In genomic region chr9:38008168-38009034, GRCh38 we compare ENCODE assay signal across 1 cellular context.
TF ChIP-seq lines count a peak whose summit lies in the region.

No MANE protein-coding gene starts in this region.

TF ChIP-seq in HepG2, 621 proteins besides CTCF, POLR2A, EP300 and RAD21 (continued from another document and continues in another):
- TF ChIP-seq, protein P1, sequence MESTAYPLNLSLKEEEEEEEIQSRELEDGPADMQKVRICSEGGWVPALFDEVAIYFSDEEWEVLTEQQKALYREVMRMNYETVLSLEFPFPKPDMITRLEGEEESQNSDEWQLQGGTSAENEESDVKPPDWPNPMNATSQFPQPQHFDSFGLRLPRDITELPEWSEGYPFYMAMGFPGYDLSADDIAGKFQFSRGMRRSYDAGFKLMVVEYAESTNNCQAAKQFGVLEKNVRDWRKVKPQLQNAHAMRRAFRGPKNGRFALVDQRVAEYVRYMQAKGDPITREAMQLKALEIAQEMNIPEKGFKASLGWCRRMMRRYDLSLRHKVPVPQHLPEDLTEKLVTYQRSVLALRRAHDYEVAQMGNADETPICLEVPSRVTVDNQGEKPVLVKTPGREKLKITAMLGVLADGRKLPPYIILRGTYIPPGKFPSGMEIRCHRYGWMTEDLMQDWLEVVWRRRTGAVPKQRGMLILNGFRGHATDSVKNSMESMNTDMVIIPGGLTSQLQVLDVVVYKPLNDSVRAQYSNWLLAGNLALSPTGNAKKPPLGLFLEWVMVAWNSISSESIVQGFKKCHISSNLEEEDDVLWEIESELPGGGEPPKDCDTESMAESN (CRISPR knock-in tag; conservative IDR thresholded peaks at IDR 0.05), result 0 out of 2 replicates have a peak, but pooled peaks have one; percentile 42
- TF ChIP-seq ZNF749 (CRISPR knock-in tag; IDR thresholded peaks at IDR 0.05; ENCODE audit: borderline replicate concordance), result no peak
- TF ChIP-seq ZNF761 (CRISPR knock-in tag; conservative IDR thresholded peaks at IDR 0.05), result no peak
- TF ChIP-seq, protein P2, sequence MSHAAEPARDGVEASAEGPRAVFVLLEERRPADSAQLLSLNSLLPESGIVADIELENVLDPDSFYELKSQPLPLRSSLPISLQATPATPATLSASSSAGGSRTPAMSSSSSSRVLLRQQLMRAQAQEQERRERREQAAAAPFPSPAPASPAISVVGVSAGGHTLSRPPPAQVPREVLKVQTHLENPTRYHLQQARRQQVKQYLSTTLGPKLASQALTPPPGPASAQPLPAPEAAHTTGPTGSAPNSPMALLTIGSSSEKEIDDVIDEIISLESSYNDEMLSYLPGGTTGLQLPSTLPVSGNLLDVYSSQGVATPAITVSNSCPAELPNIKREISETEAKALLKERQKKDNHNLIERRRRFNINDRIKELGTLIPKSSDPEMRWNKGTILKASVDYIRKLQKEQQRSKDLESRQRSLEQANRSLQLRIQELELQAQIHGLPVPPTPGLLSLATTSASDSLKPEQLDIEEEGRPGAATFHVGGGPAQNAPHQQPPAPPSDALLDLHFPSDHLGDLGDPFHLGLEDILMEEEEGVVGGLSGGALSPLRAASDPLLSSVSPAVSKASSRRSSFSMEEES (CRISPR knock-in tag; IDR thresholded peaks at IDR 0.05), result 0 out of 2 replicates have a peak, but pooled peaks have one; percentile 30
- no peak for TF ChIP-seq MAFF (IDR thresholded peaks at IDR 0.05; ENCODE audit: low read depth, low read length)
- no peak for TF ChIP-seq GATA4 (IDR thresholded peaks at IDR 0.05; ENCODE audit: borderline replicate concordance, low read depth)
- TF ChIP-seq, protein P3, sequence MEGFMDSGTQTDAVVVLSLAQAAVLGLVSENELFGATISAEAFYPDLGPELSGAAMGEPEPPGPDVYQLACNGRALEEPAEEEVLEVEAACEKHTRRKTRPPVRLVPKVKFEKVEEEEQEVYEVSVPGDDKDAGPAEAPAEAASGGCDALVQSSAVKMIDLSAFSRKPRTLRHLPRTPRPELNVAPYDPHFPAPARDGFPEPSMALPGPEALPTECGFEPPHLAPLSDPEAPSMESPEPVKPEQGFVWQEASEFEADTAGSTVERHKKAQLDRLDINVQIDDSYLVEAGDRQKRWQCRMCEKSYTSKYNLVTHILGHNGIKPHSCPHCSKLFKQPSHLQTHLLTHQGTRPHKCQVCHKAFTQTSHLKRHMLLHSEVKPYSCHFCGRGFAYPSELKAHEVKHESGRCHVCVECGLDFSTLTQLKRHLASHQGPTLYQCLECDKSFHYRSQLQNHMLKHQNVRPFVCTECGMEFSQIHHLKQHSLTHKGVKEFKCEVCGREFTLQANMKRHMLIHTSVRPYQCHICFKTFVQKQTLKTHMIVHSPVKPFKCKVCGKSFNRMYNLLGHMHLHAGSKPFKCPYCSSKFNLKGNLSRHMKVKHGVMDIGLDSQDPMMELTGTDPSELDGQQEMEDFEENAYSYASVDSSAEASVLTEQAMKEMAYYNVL (CRISPR knock-in tag; IDR thresholded peaks at IDR 0.05; ENCODE audit: borderline replicate concordance), result no peak
- TF ChIP-seq HDAC6 (IDR thresholded peaks at IDR 0.05; ENCODE audit: low read depth, low read length), result no peak
- peak; percentile 39; the same call in 1 of the 2 replicates for TF ChIP-seq RERE (CRISPR knock-in tag; IDR thresholded peaks at IDR 0.05; ENCODE audit: low read depth)
- TF ChIP-seq, protein P4, sequence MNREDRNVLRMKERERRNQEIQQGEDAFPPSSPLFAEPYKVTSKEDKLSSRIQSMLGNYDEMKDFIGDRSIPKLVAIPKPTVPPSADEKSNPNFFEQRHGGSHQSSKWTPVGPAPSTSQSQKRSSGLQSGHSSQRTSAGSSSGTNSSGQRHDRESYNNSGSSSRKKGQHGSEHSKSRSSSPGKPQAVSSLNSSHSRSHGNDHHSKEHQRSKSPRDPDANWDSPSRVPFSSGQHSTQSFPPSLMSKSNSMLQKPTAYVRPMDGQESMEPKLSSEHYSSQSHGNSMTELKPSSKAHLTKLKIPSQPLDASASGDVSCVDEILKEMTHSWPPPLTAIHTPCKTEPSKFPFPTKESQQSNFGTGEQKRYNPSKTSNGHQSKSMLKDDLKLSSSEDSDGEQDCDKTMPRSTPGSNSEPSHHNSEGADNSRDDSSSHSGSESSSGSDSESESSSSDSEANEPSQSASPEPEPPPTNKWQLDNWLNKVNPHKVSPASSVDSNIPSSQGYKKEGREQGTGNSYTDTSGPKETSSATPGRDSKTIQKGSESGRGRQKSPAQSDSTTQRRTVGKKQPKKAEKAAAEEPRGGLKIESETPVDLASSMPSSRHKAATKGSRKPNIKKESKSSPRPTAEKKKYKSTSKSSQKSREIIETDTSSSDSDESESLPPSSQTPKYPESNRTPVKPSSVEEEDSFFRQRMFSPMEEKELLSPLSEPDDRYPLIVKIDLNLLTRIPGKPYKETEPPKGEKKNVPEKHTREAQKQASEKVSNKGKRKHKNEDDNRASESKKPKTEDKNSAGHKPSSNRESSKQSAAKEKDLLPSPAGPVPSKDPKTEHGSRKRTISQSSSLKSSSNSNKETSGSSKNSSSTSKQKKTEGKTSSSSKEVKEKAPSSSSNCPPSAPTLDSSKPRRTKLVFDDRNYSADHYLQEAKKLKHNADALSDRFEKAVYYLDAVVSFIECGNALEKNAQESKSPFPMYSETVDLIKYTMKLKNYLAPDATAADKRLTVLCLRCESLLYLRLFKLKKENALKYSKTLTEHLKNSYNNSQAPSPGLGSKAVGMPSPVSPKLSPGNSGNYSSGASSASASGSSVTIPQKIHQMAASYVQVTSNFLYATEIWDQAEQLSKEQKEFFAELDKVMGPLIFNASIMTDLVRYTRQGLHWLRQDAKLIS (CRISPR knock-in tag; IDR thresholded peaks at IDR 0.05), result no peak
- no peak; the same call in 1 of the 2 replicates for TF ChIP-seq ZNF232 (CRISPR knock-in tag; IDR thresholded peaks at IDR 0.05; ENCODE audit: borderline replicate concordance)
- peak; percentile 61 for TF ChIP-seq KMT2B (CRISPR knock-in tag; IDR thresholded peaks at IDR 0.05)
- TF ChIP-seq, protein P5, sequence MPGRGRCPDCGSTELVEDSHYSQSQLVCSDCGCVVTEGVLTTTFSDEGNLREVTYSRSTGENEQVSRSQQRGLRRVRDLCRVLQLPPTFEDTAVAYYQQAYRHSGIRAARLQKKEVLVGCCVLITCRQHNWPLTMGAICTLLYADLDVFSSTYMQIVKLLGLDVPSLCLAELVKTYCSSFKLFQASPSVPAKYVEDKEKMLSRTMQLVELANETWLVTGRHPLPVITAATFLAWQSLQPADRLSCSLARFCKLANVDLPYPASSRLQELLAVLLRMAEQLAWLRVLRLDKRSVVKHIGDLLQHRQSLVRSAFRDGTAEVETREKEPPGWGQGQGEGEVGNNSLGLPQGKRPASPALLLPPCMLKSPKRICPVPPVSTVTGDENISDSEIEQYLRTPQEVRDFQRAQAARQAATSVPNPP (CRISPR knock-in tag; IDR thresholded peaks at IDR 0.05), result no peak
- TF ChIP-seq, protein P6, sequence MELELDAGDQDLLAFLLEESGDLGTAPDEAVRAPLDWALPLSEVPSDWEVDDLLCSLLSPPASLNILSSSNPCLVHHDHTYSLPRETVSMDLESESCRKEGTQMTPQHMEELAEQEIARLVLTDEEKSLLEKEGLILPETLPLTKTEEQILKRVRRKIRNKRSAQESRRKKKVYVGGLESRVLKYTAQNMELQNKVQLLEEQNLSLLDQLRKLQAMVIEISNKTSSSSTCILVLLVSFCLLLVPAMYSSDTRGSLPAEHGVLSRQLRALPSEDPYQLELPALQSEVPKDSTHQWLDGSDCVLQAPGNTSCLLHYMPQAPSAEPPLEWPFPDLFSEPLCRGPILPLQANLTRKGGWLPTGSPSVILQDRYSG (CRISPR knock-in tag; IDR thresholded peaks at IDR 0.05), result no peak
- TF ChIP-seq, protein P7, sequence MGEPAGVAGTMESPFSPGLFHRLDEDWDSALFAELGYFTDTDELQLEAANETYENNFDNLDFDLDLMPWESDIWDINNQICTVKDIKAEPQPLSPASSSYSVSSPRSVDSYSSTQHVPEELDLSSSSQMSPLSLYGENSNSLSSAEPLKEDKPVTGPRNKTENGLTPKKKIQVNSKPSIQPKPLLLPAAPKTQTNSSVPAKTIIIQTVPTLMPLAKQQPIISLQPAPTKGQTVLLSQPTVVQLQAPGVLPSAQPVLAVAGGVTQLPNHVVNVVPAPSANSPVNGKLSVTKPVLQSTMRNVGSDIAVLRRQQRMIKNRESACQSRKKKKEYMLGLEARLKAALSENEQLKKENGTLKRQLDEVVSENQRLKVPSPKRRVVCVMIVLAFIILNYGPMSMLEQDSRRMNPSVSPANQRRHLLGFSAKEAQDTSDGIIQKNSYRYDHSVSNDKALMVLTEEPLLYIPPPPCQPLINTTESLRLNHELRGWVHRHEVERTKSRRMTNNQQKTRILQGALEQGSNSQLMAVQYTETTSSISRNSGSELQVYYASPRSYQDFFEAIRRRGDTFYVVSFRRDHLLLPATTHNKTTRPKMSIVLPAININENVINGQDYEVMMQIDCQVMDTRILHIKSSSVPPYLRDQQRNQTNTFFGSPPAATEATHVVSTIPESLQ (CRISPR knock-in tag; conservative IDR thresholded peaks at IDR 0.05), result no peak
- TF ChIP-seq ZNF530 (CRISPR knock-in tag; IDR thresholded peaks at IDR 0.05; ENCODE audit: low read depth), result no peak
- no peak for TF ChIP-seq PHF5A (CRISPR knock-in tag; IDR thresholded peaks at IDR 0.05; ENCODE audit: low read depth, unreplicated experiment)
- no peak for TF ChIP-seq ZFYVE20 (CRISPR knock-in tag; IDR thresholded peaks at IDR 0.05; ENCODE audit: borderline replicate concordance, low read depth)
- TF ChIP-seq ZNF652 (CRISPR knock-in tag; IDR thresholded peaks at IDR 0.05; ENCODE audit: borderline replicate concordance, low read depth), result no peak
- no peak for TF ChIP-seq ZNF773 (CRISPR knock-in tag; IDR thresholded peaks at IDR 0.05; ENCODE audit: borderline replicate concordance)
- TF ChIP-seq, protein P8, sequence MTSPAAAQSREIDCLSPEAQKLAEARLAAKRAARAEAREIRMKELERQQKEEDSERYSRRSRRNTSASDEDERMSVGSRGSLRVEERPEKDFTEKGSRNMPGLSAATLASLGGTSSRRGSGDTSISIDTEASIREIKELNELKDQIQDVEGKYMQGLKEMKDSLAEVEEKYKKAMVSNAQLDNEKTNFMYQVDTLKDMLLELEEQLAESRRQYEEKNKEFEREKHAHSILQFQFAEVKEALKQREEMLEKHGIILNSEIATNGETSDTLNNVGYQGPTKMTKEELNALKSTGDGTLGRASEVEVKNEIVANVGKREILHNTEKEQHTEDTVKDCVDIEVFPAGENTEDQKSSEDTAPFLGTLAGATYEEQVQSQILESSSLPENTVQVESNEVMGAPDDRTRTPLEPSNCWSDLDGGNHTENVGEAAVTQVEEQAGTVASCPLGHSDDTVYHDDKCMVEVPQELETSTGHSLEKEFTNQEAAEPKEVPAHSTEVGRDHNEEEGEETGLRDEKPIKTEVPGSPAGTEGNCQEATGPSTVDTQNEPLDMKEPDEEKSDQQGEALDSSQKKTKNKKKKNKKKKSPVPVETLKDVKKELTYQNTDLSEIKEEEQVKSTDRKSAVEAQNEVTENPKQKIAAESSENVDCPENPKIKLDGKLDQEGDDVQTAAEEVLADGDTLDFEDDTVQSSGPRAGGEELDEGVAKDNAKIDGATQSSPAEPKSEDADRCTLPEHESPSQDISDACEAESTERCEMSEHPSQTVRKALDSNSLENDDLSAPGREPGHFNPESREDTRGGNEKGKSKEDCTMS (CRISPR knock-in tag; conservative IDR thresholded peaks at IDR 0.05), result no peak
- no peak for TF ChIP-seq PHB2 (IDR thresholded peaks at IDR 0.05; ENCODE audit: partially characterized antibody)
- TF ChIP-seq ZKSCAN1 (IDR thresholded peaks at IDR 0.05; ENCODE audit: low read length), result no peak
- no peak for TF ChIP-seq MEIS2 (CRISPR knock-in tag; IDR thresholded peaks at IDR 0.05)
- TF ChIP-seq ZNF644 (CRISPR knock-in tag; IDR thresholded peaks at IDR 0.05; ENCODE audit: low read depth), result no peak
- TF ChIP-seq KAT7 (CRISPR knock-in tag; IDR thresholded peaks at IDR 0.05; ENCODE audit: borderline replicate concordance), result peak; percentile 29; the same call in 1 of the 2 replicates
- TF ChIP-seq KDM5A (IDR thresholded peaks at IDR 0.05; ENCODE audit: borderline replicate concordance, low read length), result no peak
- TF ChIP-seq ZNF276 (CRISPR knock-in tag; IDR thresholded peaks at IDR 0.05; ENCODE audit: low read depth), result no peak
- TF ChIP-seq NFIB (CRISPR knock-in tag; IDR thresholded peaks at IDR 0.05; ENCODE audit: borderline replicate concordance), result no peak
- TF ChIP-seq MXD4 (CRISPR knock-in tag; IDR thresholded peaks at IDR 0.05), result 0 out of 2 replicates have a peak, but pooled peaks have one; percentile 13
- peak; percentile 86 for TF ChIP-seq ZNF121 (CRISPR knock-in tag; IDR thresholded peaks at IDR 0.05)
